In genomic region chr1:201503397-201504176, GRCh38 we compare ENCODE assay signal across 1 cellular context.
TF ChIP-seq lines count a peak whose summit lies in the region.

No MANE protein-coding gene starts in this region.

TF ChIP-seq in SK-N-SH, 30 proteins besides CTCF, POLR2A, EP300 and RAD21 (continued from another document):
- TF ChIP-seq, protein P1, sequence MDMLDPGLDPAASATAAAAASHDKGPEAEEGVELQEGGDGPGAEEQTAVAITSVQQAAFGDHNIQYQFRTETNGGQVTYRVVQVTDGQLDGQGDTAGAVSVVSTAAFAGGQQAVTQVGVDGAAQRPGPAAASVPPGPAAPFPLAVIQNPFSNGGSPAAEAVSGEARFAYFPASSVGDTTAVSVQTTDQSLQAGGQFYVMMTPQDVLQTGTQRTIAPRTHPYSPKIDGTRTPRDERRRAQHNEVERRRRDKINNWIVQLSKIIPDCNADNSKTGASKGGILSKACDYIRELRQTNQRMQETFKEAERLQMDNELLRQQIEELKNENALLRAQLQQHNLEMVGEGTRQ (IDR thresholded peaks at IDR 0.05; ENCODE audit: borderline replicate concordance, low read depth, low read length), result no peak
- TF ChIP-seq GABPA (IDR thresholded peaks at IDR 0.05; ENCODE audit: low read depth) (no peak), YY1 (IDR thresholded peaks at IDR 0.05; ENCODE audit: low read depth) (no peak), IRF3 (IDR thresholded peaks at IDR 0.05; ENCODE audit: low read depth, low read length) (no peak), RFX5 (IDR thresholded peaks at IDR 0.05; ENCODE audit: low read length) (no peak), REST (IDR thresholded peaks at IDR 0.05; ENCODE audit: low read depth, low read length) (no peak), EZH2phosphoT487 (IDR thresholded peaks at IDR 0.05; ENCODE audit: borderline replicate concordance, low read depth) (no peak), CHD2 (IDR thresholded peaks at IDR 0.05; ENCODE audit: low read length, partially characterized antibody) (no peak), RCOR1 (IDR thresholded peaks at IDR 0.05; ENCODE audit: low read length) (no peak), NRF1 (IDR thresholded peaks at IDR 0.05; ENCODE audit: low read depth, low read length) (no peak), MAX (IDR thresholded peaks at IDR 0.05; ENCODE audit: low read depth) (peak; percentile 39; the same call in 1 of the 2 replicates)
